ENCODE assay signal across 29 cellular contexts in genomic region chr16:27924411-27925118, GRCh38.
A peak's percentile ranks its signal among the peaks of the same experiment; 100 is the strongest.
DNase-seq lines count a peak whose midpoint lies in the region; ATAC-seq, FAIRE-seq and TF ChIP-seq lines count a peak whose summit lies in the region.
"Had no signal": no experiment of that assay in that cellular context is flagged by ENCODE, and none has a peak within 500 bp of the region (broad histone marks: within the 10 kb centered on the region; RNA-seq: fewer than 3 reads in every experiment).

No MANE protein-coding gene starts in this region.

- no peak overlapping the region for H3K9ac ChIP-seq in neural progenitor cell
- H3K9ac ChIP-seq: KMS-11 had no signal

- no peak overlapping the region for H3K4me3 ChIP-seq in bronchial epithelial cell (ENCODE audit: low read depth, low read length)
- no peak overlapping the region for H3K4me3 ChIP-seq in neural progenitor cell
- H3K4me3 ChIP-seq: adrenal gland, heart left ventricle, left ventricle myocardium inferior, SJSA1, upper lobe of left lung had no signal

- POLR2A ChIA-PET in activated CD4-positive, alpha-beta T cell treated with anti-CD3 and anti-CD28 coated beads for 36 hours (lab: Charles Lee), result no interaction called here

- H3K4me1 Mint-ChIP-seq in activated CD4-positive, alpha-beta T cell treated with anti-CD3 and anti-CD28 coated beads for 36 hours, result no peaks in the 10 kb centered on the region
- H3K4me1 Mint-ChIP-seq in neural progenitor cell, result peaks cover 20% of the 10 kb centered on the region
- H3K4me1 Mint-ChIP-seq: activated B cell treated with CpG ODN at 0.5 μM for 24 hours, B cell had no signal

- CTCF ChIA-PET in activated CD4-positive, alpha-beta T cell treated with anti-CD3 and anti-CD28 coated beads for 36 hours (lab: Charles Lee), result no interaction called here

- no peaks in the 10 kb centered on the region for H3K27me3 ChIP-seq in bronchial epithelial cell (ENCODE audit: control insufficient read depth, insufficient read depth, low read length)
- H3K27me3 ChIP-seq in neural progenitor cell, result peaks cover 11% of the 10 kb centered on the region
- H3K27me3 ChIP-seq: adrenal gland, upper lobe of left lung had no signal

- no peaks in the 10 kb centered on the region for H3K9me3 ChIP-seq in neural progenitor cell (ENCODE audit: low read depth)
- H3K9me3 ChIP-seq: adrenal gland, left ventricle myocardium inferior, SJSA1, upper lobe of left lung had no signal

- no peak overlapping the region for H3K27ac Mint-ChIP-seq in activated CD4-positive, alpha-beta T cell treated with anti-CD3 and anti-CD28 coated beads for 36 hours
- no peak overlapping the region for H3K27ac Mint-ChIP-seq in neural progenitor cell
- H3K27ac Mint-ChIP-seq: activated B cell treated with CpG ODN at 0.5 μM for 24 hours; activated CD4-positive, alpha-beta memory T cell treated with anti-CD3 and anti-CD28 coated beads for 36 hours; B cell; T-helper 17 cell had no signal

- H2AFZ ChIP-seq in neural progenitor cell (replicated peaks), result no peak overlapping the region

- H3K36me3 ChIP-seq in bronchial epithelial cell (ENCODE audit: control insufficient read depth, insufficient read depth, low read length) (no peaks in the 10 kb centered on the region), neural progenitor cell (no peaks in the 10 kb centered on the region)
- H3K36me3 ChIP-seq: adrenal gland, heart left ventricle, left ventricle myocardium inferior, SJSA1, upper lobe of left lung had no signal

- intact Hi-C loops in activated CD4-positive, alpha-beta T cell treated with anti-CD3 and anti-CD28 coated beads for 36 hours (cut with DNase I, micrococcal nuclease), result no loop called here

- H3K4me3 Mint-ChIP-seq in activated CD4-positive, alpha-beta T cell treated with anti-CD3 and anti-CD28 coated beads for 36 hours, result no peak overlapping the region
- no peak overlapping the region for H3K4me3 Mint-ChIP-seq in neural progenitor cell
- H3K4me3 Mint-ChIP-seq: activated B cell treated with CpG ODN at 0.5 μM for 24 hours; activated CD4-positive, alpha-beta memory T cell treated with anti-CD3 and anti-CD28 coated beads for 36 hours; B cell; T-helper 17 cell had no signal

- no peaks in the 10 kb centered on the region for H3K9me3 Mint-ChIP-seq in activated CD4-positive, alpha-beta T cell treated with anti-CD3 and anti-CD28 coated beads for 36 hours (ENCODE audit: low read depth)
- H3K9me3 Mint-ChIP-seq in neural progenitor cell, result no peaks in the 10 kb centered on the region
- H3K9me3 Mint-ChIP-seq: activated B cell treated with CpG ODN at 0.5 μM for 24 hours; activated CD4-positive, alpha-beta memory T cell treated with anti-CD3 and anti-CD28 coated beads for 36 hours had no signal

- peaks cover 46% of the 10 kb centered on the region for H3K27me3 Mint-ChIP-seq in activated CD4-positive, alpha-beta T cell treated with anti-CD3 and anti-CD28 coated beads for 36 hours
- H3K27me3 Mint-ChIP-seq in neural progenitor cell (ENCODE audit: insufficient read depth, low read depth), result peaks cover 30% of the 10 kb centered on the region

- FAIRE-seq in bronchial epithelial cell (lab: Jason Lieb, UNC), result no peak
- FAIRE-seq: endometrium, GM19239 had no signal

- TF ChIP-seq CTCF in bronchial epithelial cell (IDR thresholded peaks at IDR 0.05; ENCODE audit: insufficient read depth, low read length, severe bottlenecking) (no peak), neural progenitor cell (IDR thresholded peaks at IDR 0.05) (no peak)

- ATAC-seq in activated CD4-positive, alpha-beta T cell treated with anti-CD3 and anti-CD28 coated beads for 36 hours, result peak; percentile 68
- ATAC-seq in HG02623 (IDR thresholded peaks at IDR 0.05; ENCODE audit: unreplicated experiment) (no peak), HG03095 (IDR thresholded peaks at IDR 0.05; ENCODE audit: unreplicated experiment) (no peak)
- ATAC-seq: heart left ventricle, Panc1, sciatic nerve, T-helper 17 cell had no signal

- H3K79me2 ChIP-seq in neural progenitor cell (ENCODE audit: low read depth), result no peaks in the 10 kb centered on the region

- peaks cover 14% of the 10 kb centered on the region for H3F3A ChIP-seq in neural progenitor cell (ENCODE audit: low read depth)

- H3K36me3 Mint-ChIP-seq in activated CD4-positive, alpha-beta T cell treated with anti-CD3 and anti-CD28 coated beads for 36 hours (ENCODE audit: low read depth), result no peaks in the 10 kb centered on the region
- H3K36me3 Mint-ChIP-seq in neural progenitor cell, result no peaks in the 10 kb centered on the region
- H3K36me3 Mint-ChIP-seq: activated CD4-positive, alpha-beta memory T cell treated with anti-CD3 and anti-CD28 coated beads for 36 hours had no signal

- peaks cover 15% of the 10 kb centered on the region for H4K20me1 ChIP-seq in neural progenitor cell (ENCODE audit: low read depth)

- H3K4me1 ChIP-seq in neural progenitor cell, result no peaks in the 10 kb centered on the region
- H3K4me1 ChIP-seq: adrenal gland, heart left ventricle, left ventricle myocardium inferior, SJSA1, upper lobe of left lung had no signal

- DNase-seq in activated CD4-positive, alpha-beta T cell treated with anti-CD3 and anti-CD28 coated beads for 36 hours, result no peak
- no peak for DNase-seq in activated CD4-positive, alpha-beta T cell treated with anti-CD3 and anti-CD28 coated beads for 48 hours
- DNase-seq in NCI-H82 (lab: John Stamatoyannopoulos, UW) (peak; percentile 81), bronchial epithelial cell (ENCODE audit: low read depth) (peak; percentile 28), neural progenitor cell (ENCODE audit: low spot score) (peak; percentile 28), DMS153 (lab: John Stamatoyannopoulos, UW) (no peak)
- DNase-seq: activated B cell treated with CpG ODN at 0.5 μM for 24 hours; activated gamma-delta T cell treated with Interleukin-2 at 50 U/mL for 16 hours; adrenal gland; cortex of kidney; DND-41; heart left ventricle; left ventricle myocardium inferior; NCI-H1048; NCI-H1930; stimulated activated CD4-positive, alpha-beta T cell treated with anti-CD3 and anti-CD28 coated beads, Interleukin-15, amount 100 ng/mL, for 24 hours; stimulated activated CD8-positive, alpha-beta memory T cell treated with anti-CD3 and anti-CD28 coated beads, Interleukin-4, amount 100 ng/mL, for 48 hours; T-helper 17 cell; upper lobe of left lung had no signal

- H3K4me2 ChIP-seq in neural progenitor cell, result no peak overlapping the region
- H3K4me2 ChIP-seq: KMS-11 had no signal

- H3K27ac ChIP-seq in neural progenitor cell, result no peak overlapping the region
- H3K27ac ChIP-seq: adrenal gland, heart left ventricle, KMS-11, left ventricle myocardium inferior, SJSA1, upper lobe of left lung had no signal

Comparison
In these comparisons a context has a peak if more than half of its experiments do, and no peak if none do; other contexts are left out.
1. DNase-seq: peak in NCI-H82 (single experiment), bronchial epithelial cell (single experiment) and neural progenitor cell (single experiment); none in activated CD4-positive, alpha-beta T cell treated with anti-CD3 and anti-CD28 coated beads for 36 hours (single experiment), activated CD4-positive, alpha-beta T cell treated with anti-CD3 and anti-CD28 coated beads for 48 hours (single experiment) and DMS153 (single experiment).